In genomic region chr2:85810376-85811172, GRCh38 we compare ENCODE assay signal across 15 cellular contexts. TPM values are rescaled to one million over a fixed set of nuclear protein-coding genes. Genes with fewer than 3 reads are reported as not detected.
DNase-seq lines count a peak whose midpoint lies in the region; ATAC-seq, FAIRE-seq and TF ChIP-seq lines count a peak whose summit lies in the region.
"Had no signal": no experiment of that assay in that cellular context is flagged by ENCODE, and none has a peak within 500 bp of the region (broad histone marks: within the 10 kb centered on the region; RNA-seq: fewer than 3 reads in every experiment).

No MANE protein-coding gene starts in this region.

- H3K27ac ChIP-seq in HepG2 (ENCODE audit: extremely low read length, insufficient read depth, low read length) (no peak overlapping the region), right lobe of liver (no peak overlapping the region), right atrium auricular region (peak overlapping the region; percentile 5 to 54), aorta (ENCODE audit: low read depth in 1 of 2, low read length in 2 of 2) (peak overlapping the region; percentile 34 to 65)

- H3K4me1 Mint-ChIP-seq in osteocyte (ENCODE audit: unreplicated experiment), result peaks cover 5% of the 10 kb centered on the region

- no peak overlapping the region for H3K27ac Mint-ChIP-seq in osteocyte (ENCODE audit: unreplicated experiment)
- H3K27ac Mint-ChIP-seq: activated naive CD8-positive, alpha-beta T cell treated with anti-CD3 and anti-CD28 coated beads, Interleukin-2, amount 10 ng/mL, durations not matched to agents 7 days and 5 days had no signal

- H3K9me3 Mint-ChIP-seq in osteocyte (ENCODE audit: unreplicated experiment), result no peaks in the 10 kb centered on the region
- H3K9me3 Mint-ChIP-seq: activated naive CD8-positive, alpha-beta T cell treated with anti-CD3 and anti-CD28 coated beads, Interleukin-2, amount 10 ng/mL, durations not matched to agents 7 days and 5 days had no signal

- no peak for FAIRE-seq in HepG2 (lab: Jason Lieb, UNC)
- FAIRE-seq: D721Med had no signal

- H3K4me1 ChIP-seq in HepG2 (ENCODE audit: insufficient read depth, low read length) (peaks cover 53% of the 10 kb centered on the region), right lobe of liver (peaks cover 0 to 24% (median 11%) of the 10 kb centered on the region in 4 donors), right atrium auricular region (peaks cover 0 to 20% of the 10 kb centered on the region in 2 donors), aorta (ENCODE audit: control insufficient read depth in 1 of 2, insufficient read depth in 2 of 2, low read length in 2 of 2) (peaks cover 0 to 3% of the 10 kb centered on the region in 2 donors)

- TF ChIP-seq POLR2A in HepG2 (IDR thresholded peaks at IDR 0.05; ENCODE audit: insufficient read depth in 1 of 2, low read depth in 2 of 2, low read length in 2 of 2), result no peak
- no peak for TF ChIP-seq POLR2A in right lobe of liver (IDR thresholded peaks at IDR 0.05)

- no peaks in the 10 kb centered on the region for H4K20me1 ChIP-seq in HepG2 (ENCODE audit: insufficient read depth, low read length)

- no peak for TF ChIP-seq RAD21 in HepG2 (CRISPR knock-in tag; IDR thresholded peaks at IDR 0.05)

- H3K4me3 ChIP-seq in HepG2 (replicated peaks in 1 of 3; ENCODE audit: insufficient read depth in 1 of 3, low read depth in 2 of 3, low read length in 3 of 3) (no peak overlapping the region; a peak in 1 of 6 replicates), right lobe of liver (no peak overlapping the region), right atrium auricular region (peak overlapping the region in 1 of 2 donors; percentile 15), aorta (ENCODE audit: low read length in 2 of 2) (no peak overlapping the region)
- H3K4me3 ChIP-seq: skin epidermis had no signal

- intact Hi-C loops in HepG2 (cut with micrococcal nuclease; ENCODE audit: unreplicated experiment) (no loop called here), right lobe of liver (cut with DNase I) (loop anchor here (5.0 to 10.0 kb wide), 3 partner anchors 63 to 176 kb away; no protein-coding TSS in a partner anchor), aorta (cut with DNase I) (loop anchor here (5.0 kb wide), 2 partner anchors 58 to 173 kb away; partner anchors contain the start of gene ATOH8 (in 1 of the 2))

- H3K9ac ChIP-seq in HepG2 (ENCODE audit: insufficient read depth, low read depth, low read length), result no peak overlapping the region; the same call in 1 of the 2 replicates

- POLR2A ChIA-PET in HepG2 (lab: Yijun Ruan, JAX), result no interaction called here

- peaks cover 19% of the 10 kb centered on the region for H3K27me3 Mint-ChIP-seq in osteocyte (ENCODE audit: unreplicated experiment)

- in situ Hi-C loops in HepG2 (cut with HindIII; ENCODE audit: extremely low pct_ligation_motif_present, low pct_unique_long_range_greater_than_20kb), result loop anchor here (5.0 kb wide), 2 partner anchors 58 to 83 kb away; partner anchors contain the start of gene ATOH8

- DNase-seq in HepG2 (ENCODE audit: low spot score), result no peak
- DNase-seq in right lobe of liver, result no peak
- DNase-seq in right atrium auricular region (ENCODE audit: low spot score), result peak; percentile 59
- DNase-seq in osteocyte (ENCODE audit: extremely low spot score, unreplicated experiment), result peak; percentile 81
- no peak for DNase-seq in aorta
- no peak for DNase-seq in NCI-H748 treated with DMSO at 0.1 percent for 48 hours (lab: John Stamatoyannopoulos, UW)
- DNase-seq in NCI-H510A (lab: John Stamatoyannopoulos, UW), result no peak
- DNase-seq: activated naive CD8-positive, alpha-beta T cell treated with anti-CD3 and anti-CD28 coated beads, Interleukin-2, amount 10 ng/mL, durations not matched to agents 7 days and 5 days; AML-193; NCI-H2227 treated with DMSO at 0.1 percent for 48 hours; stimulated activated naive CD8-positive, alpha-beta T cell treated with anti-CD3 and anti-CD28 coated beads, Interleukin-15, Interleukin-2, amounts not matched to agents 100 U/mL and 50 U/mL, for 24 hours; SW 1271 had no signal

- WGBS in HepG2 (ENCODE audit: low lambda C conversion rate), result 48% methylated on average over 13 of the region's 16 CpGs
- 100% methylated on average over 1 of the region's 16 CpGs for WGBS in right lobe of liver (ENCODE audit: insufficient coverage, low coverage, low lambda C conversion rate, missing lambda C conversion rate)
- 59 to 62% methylated on average over 15 to 16 of the region's 16 CpGs for WGBS in aorta, 2 donors

- no peak overlapping the region for H2AFZ ChIP-seq in HepG2 (ENCODE audit: low read length)

- H3K36me3 ChIP-seq in HepG2 (replicated peaks in 1 of 2; ENCODE audit: control insufficient read depth in 1 of 2, insufficient read depth in 2 of 2, low read length in 2 of 2) (no peaks in the 10 kb centered on the region), right lobe of liver (no peaks in the 10 kb centered on the region), right atrium auricular region (no peaks in the 10 kb centered on the region), aorta (ENCODE audit: control insufficient read depth in 1 of 2, insufficient read depth in 2 of 2, low read length in 1 of 2) (no peaks in the 10 kb centered on the region)

- CTCF ChIA-PET in HepG2 (lab: Yijun Ruan, JAX; ENCODE audit: low intra/inter-chr PET ratio, low total read pairs), result interaction anchor here (1.5 to 7.3 kb wide), 2 partner anchors 59 to 82 kb away, joined by 4 to 107 read pairs; no protein-coding TSS in a partner anchor

- BruUV-seq in HepG2 (replicated peaks; lab: Mats Ljungman, UMichigan), result no TSS peak

- no peaks in the 10 kb centered on the region for H3K9me3 ChIP-seq in HepG2 (ENCODE audit: low read length)
- H3K9me3 ChIP-seq in right lobe of liver, result no peaks in the 10 kb centered on the region
- H3K9me3 ChIP-seq in right atrium auricular region, result no peaks in the 10 kb centered on the region
- no peaks in the 10 kb centered on the region for H3K9me3 ChIP-seq in aorta (ENCODE audit: control insufficient read depth, low read length)

- H3K36me3 Mint-ChIP-seq in osteocyte (ENCODE audit: unreplicated experiment), result no peaks in the 10 kb centered on the region
- H3K36me3 Mint-ChIP-seq: activated naive CD8-positive, alpha-beta T cell treated with anti-CD3 and anti-CD28 coated beads, Interleukin-2, amount 10 ng/mL, durations not matched to agents 7 days and 5 days had no signal

- H3K4me2 ChIP-seq in HepG2 (ENCODE audit: low read depth, low read length), result peak overlapping the region; percentile 39

- TF ChIP-seq EP300 in HepG2 (IDR thresholded peaks at IDR 0.05; ENCODE audit: low read depth in 2 of 2, low read length in 2 of 2), result no peak
- TF ChIP-seq EP300 in HepG2 (CRISPR knock-in tag; IDR thresholded peaks at IDR 0.05; ENCODE audit: borderline replicate concordance), result no peak

- no peaks in the 10 kb centered on the region for H3K79me2 ChIP-seq in HepG2 (ENCODE audit: insufficient read depth, low read length)

- no peak overlapping the region for H3K4me3 Mint-ChIP-seq in osteocyte (ENCODE audit: unreplicated experiment)
- H3K4me3 Mint-ChIP-seq: activated naive CD8-positive, alpha-beta T cell treated with anti-CD3 and anti-CD28 coated beads, Interleukin-2, amount 10 ng/mL, durations not matched to agents 7 days and 5 days had no signal

- ATAC-seq in HepG2, result no peak
- no peak for ATAC-seq in right lobe of liver
- no peak for ATAC-seq in aorta (ENCODE audit: low FRiP score)
- no peak for ATAC-seq in GM18868 (IDR thresholded peaks at IDR 0.05; ENCODE audit: unreplicated experiment)
- ATAC-seq: stimulated activated naive CD8-positive, alpha-beta T cell treated with anti-CD3 and anti-CD28 coated beads, Interleukin-15, Interleukin-2, amounts not matched to agents 100 U/mL and 50 U/mL, for 24 hours had no signal

- TF ChIP-seq CTCF in HepG2 (CRISPR knock-in tag; IDR thresholded peaks at IDR 0.05) (no peak), right lobe of liver (IDR thresholded peaks at IDR 0.05) (no peak), right atrium auricular region (IDR thresholded peaks at IDR 0.05) (no peak), osteocyte (IDR thresholded peaks at IDR 0.05) (no peak)

- H3K27me3 ChIP-seq in HepG2 (ENCODE audit: control insufficient read depth in 1 of 2, insufficient read depth in 2 of 2, low read length in 2 of 2) (peaks cover 0 to 7% of the 10 kb centered on the region in 2 experiments; a peak in 1 of 5 replicates), right lobe of liver (no peaks in the 10 kb centered on the region), right atrium auricular region (no peaks in the 10 kb centered on the region), aorta (ENCODE audit: control insufficient read depth in 1 of 2, insufficient read depth in 2 of 2, low read length in 1 of 2) (no peaks in the 10 kb centered on the region)

TF ChIP-seq in HepG2, 621 proteins besides CTCF, POLR2A, EP300 and RAD21 (continues in another document):
- peak; percentile 83 for TF ChIP-seq ZNF768 (CRISPR knock-in tag; IDR thresholded peaks at IDR 0.05)

RNA-seq across cellular contexts. Expression of gene ATOH8, which starts 56.8 kb away (rescaled TPM):
- total RNA-seq in HepG2 (2016; rRNA removed; fragmentation: Illumina TruSeq; extraction: Trizol) (0.11 and 0.13 TPM in 2 replicates), right lobe of liver (10 to 100 TPM in 4 of 6 experiments, 1 to 10 TPM in 2; 5.3 to 78.0 (median 46.2) TPM), right atrium auricular region (100 to 1,000 TPM in 1 of 2 donors, 10 to 100 TPM in 1; 35.1 to 116 TPM), osteocyte (5.9 and 7.1 TPM in 2 replicates), aorta (10 to 100 TPM; 56.7 to 68.5 TPM)
- 0.10 TPM in 1 of 2 replicates, not detected in the other for total RNA-seq in HepG2 (2016; cell fraction: cytosol; rRNA removed; fragmentation: Illumina TruSeq; extraction: Trizol; ENCODE audit: low read depth)
- 0.13 and 0.21 TPM in 2 replicates for total RNA-seq in HepG2 (2016; cell fraction: insoluble cytoplasmic fraction; rRNA removed; fragmentation: Illumina TruSeq; extraction: Trizol)
- total RNA-seq in HepG2 (2016; cell fraction: membrane; rRNA removed; fragmentation: Illumina TruSeq; extraction: Trizol), result 0.12 and 0.21 TPM in 2 replicates
- total RNA-seq in HepG2 (2016; cell fraction: nucleus; rRNA removed; fragmentation: Illumina TruSeq; extraction: Trizol), result 0.34 and 0.38 TPM in 2 replicates
- polyA plus RNA-seq in HepG2 (2011; rRNA removed) (0.22 and 0.61 TPM in 2 replicates), aorta (10 to 100 TPM; 51.5 to 78.8 TPM)
- 0.23 and 0.62 TPM in 2 replicates for polyA plus RNA-seq in HepG2 (2011; cell fraction: cytosol; rRNA removed)
- polyA plus RNA-seq in HepG2 (2011; cell fraction: nucleus; rRNA removed), result 0.55 and 0.88 TPM in 2 replicates
- 0.13 TPM in 1 of 2 replicates, not detected in the other for polyA plus RNA-seq in HepG2 (2012)
- polyA plus RNA-seq in HepG2 (2016; cell fraction: cytosol; fragmentation: Illumina TruSeq; extraction: Trizol; ENCODE audit: low read depth), result not detected in 2 replicates
- polyA plus RNA-seq in HepG2 (2016; cell fraction: insoluble cytoplasmic fraction; fragmentation: Illumina TruSeq; extraction: Trizol; ENCODE audit: low read depth), result 0.11 and 0.14 TPM in 2 replicates
- polyA plus RNA-seq in HepG2 (2016; cell fraction: membrane; fragmentation: Illumina TruSeq; extraction: Trizol; ENCODE audit: low read depth), result 0.13 TPM in 1 of 2 replicates, not detected in the other
- 0.15 and 0.25 TPM in 2 replicates for polyA plus RNA-seq in HepG2 (2016; cell fraction: nucleus; fragmentation: Illumina TruSeq; extraction: Trizol; ENCODE audit: insufficient read depth, low read depth)
- polyA minus RNA-seq in HepG2 (2011; rRNA and poly(A)+ RNA removed; ENCODE audit: low replicate concordance), result 1.6 and 10.7 TPM in 2 replicates
- polyA minus RNA-seq in HepG2 (2011; cell fraction: cytosol; rRNA and poly(A)+ RNA removed), result 0.44 TPM in 1 of 2 replicates, not detected in the other
- polyA minus RNA-seq in HepG2 (2011; cell fraction: nucleus; rRNA and poly(A)+ RNA removed), result 0.62 and 1.4 TPM in 2 replicates
- total RNA-seq: activated naive CD8-positive, alpha-beta T cell treated with anti-CD3 and anti-CD28 coated beads, Interleukin-2, amount 10 ng/mL, durations not matched to agents 7 days and 5 days had no signal

Comparison
In these comparisons a context has a peak if more than half of its experiments do, and no peak if none do; other contexts are left out.
1. DNase-seq: peak in right atrium auricular region (single experiment) and osteocyte (single experiment); none in HepG2 (single experiment), right lobe of liver (0 of 3), aorta (0 of 2), NCI-H748 treated with DMSO at 0.1 percent for 48 hours (single experiment) and NCI-H510A (single experiment).
2. H3K27ac ChIP-seq: peak in right atrium auricular region (2 of 2) and aorta (2 of 2); none in HepG2 (single experiment) and right lobe of liver (0 of 3).